1 cellular context compared by ENCODE assay signal in genomic region chr3:134486577-134487041, GRCh38.
TF ChIP-seq lines count a peak whose summit lies in the region.

No MANE protein-coding gene starts in this region.

TF ChIP-seq in HepG2, 621 proteins besides CTCF, POLR2A, EP300 and RAD21 (continued from another document and continues in another):
- TF ChIP-seq, protein P1, sequence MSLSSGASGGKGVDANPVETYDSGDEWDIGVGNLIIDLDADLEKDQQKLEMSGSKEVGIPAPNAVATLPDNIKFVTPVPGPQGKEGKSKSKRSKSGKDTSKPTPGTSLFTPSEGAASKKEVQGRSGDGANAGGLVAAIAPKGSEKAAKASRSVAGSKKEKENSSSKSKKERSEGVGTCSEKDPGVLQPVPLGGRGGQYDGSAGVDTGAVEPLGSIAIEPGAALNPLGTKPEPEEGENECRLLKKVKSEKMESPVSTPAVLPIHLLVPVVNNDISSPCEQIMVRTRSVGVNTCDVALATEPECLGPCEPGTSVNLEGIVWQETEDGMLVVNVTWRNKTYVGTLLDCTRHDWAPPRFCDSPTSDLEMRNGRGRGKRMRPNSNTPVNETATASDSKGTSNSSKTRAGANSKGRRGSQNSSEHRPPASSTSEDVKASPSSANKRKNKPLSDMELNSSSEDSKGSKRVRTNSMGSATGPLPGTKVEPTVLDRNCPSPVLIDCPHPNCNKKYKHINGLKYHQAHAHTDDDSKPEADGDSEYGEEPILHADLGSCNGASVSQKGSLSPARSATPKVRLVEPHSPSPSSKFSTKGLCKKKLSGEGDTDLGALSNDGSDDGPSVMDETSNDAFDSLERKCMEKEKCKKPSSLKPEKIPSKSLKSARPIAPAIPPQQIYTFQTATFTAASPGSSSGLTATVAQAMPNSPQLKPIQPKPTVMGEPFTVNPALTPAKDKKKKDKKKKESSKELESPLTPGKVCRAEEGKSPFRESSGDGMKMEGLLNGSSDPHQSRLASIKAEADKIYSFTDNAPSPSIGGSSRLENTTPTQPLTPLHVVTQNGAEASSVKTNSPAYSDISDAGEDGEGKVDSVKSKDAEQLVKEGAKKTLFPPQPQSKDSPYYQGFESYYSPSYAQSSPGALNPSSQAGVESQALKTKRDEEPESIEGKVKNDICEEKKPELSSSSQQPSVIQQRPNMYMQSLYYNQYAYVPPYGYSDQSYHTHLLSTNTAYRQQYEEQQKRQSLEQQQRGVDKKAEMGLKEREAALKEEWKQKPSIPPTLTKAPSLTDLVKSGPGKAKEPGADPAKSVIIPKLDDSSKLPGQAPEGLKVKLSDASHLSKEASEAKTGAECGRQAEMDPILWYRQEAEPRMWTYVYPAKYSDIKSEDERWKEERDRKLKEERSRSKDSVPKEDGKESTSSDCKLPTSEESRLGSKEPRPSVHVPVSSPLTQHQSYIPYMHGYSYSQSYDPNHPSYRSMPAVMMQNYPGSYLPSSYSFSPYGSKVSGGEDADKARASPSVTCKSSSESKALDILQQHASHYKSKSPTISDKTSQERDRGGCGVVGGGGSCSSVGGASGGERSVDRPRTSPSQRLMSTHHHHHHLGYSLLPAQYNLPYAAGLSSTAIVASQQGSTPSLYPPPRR (CRISPR knock-in tag; IDR thresholded peaks at IDR 0.05; ENCODE audit: borderline replicate concordance) = 0 out of 2 replicates have a peak, but pooled peaks have one; percentile 7
- no peak for TF ChIP-seq SIN3B (IDR thresholded peaks at IDR 0.05; ENCODE audit: low read length)
- TF ChIP-seq KLF13 (CRISPR knock-in tag; IDR thresholded peaks at IDR 0.05) = no peak
- TF ChIP-seq, protein P2, sequence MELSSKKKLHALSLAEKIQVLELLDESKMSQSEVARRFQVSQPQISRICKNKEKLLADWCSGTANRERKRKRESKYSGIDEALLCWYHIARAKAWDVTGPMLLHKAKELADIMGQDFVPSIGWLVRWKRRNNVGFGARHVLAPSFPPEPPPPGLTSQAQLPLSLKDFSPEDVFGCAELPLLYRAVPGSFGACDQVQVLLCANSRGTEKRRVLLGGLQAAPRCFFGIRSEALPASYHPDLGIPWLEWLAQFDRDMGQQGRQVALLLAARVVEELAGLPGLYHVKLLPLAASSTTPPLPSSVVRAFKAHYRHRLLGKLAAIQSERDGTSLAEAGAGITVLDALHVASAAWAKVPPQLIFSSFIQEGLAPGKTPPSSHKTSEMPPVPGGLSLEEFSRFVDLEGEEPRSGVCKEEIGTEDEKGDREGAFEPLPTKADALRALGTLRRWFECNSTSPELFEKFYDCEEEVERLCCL (CRISPR knock-in tag; IDR thresholded peaks at IDR 0.05; ENCODE audit: borderline replicate concordance) = no peak
- no peak for TF ChIP-seq AHR (CRISPR knock-in tag; IDR thresholded peaks at IDR 0.05)
- 0 out of 2 replicates have a peak, but pooled peaks have one; percentile 22 for TF ChIP-seq KIAA2018 (CRISPR knock-in tag; IDR thresholded peaks at IDR 0.05; ENCODE audit: borderline replicate concordance)
- TF ChIP-seq MLLT10 (CRISPR knock-in tag; IDR thresholded peaks at IDR 0.05) = no peak
- no peak for TF ChIP-seq SPEN (CRISPR knock-in tag; IDR thresholded peaks at IDR 0.05; ENCODE audit: low read depth)
- no peak for TF ChIP-seq ZNF713 (CRISPR knock-in tag; IDR thresholded peaks at IDR 0.05)
- TF ChIP-seq, protein P3, sequence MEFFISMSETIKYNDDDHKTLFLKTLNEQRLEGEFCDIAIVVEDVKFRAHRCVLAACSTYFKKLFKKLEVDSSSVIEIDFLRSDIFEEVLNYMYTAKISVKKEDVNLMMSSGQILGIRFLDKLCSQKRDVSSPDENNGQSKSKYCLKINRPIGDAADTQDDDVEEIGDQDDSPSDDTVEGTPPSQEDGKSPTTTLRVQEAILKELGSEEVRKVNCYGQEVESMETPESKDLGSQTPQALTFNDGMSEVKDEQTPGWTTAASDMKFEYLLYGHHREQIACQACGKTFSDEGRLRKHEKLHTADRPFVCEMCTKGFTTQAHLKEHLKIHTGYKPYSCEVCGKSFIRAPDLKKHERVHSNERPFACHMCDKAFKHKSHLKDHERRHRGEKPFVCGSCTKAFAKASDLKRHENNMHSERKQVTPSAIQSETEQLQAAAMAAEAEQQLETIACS (CRISPR knock-in tag; IDR thresholded peaks at IDR 0.05) = no peak
- no peak for TF ChIP-seq ZNF891 (CRISPR knock-in tag; IDR thresholded peaks at IDR 0.05)
- no peak for TF ChIP-seq RFX5 (IDR thresholded peaks at IDR 0.05; ENCODE audit: low read depth, low read length)
- TF ChIP-seq ZNF335 (CRISPR knock-in tag; IDR thresholded peaks at IDR 0.05) = 0 out of 2 replicates have a peak, but pooled peaks have one; percentile 4
- no peak for TF ChIP-seq NRL (CRISPR knock-in tag; IDR thresholded peaks at IDR 0.05; ENCODE audit: borderline replicate concordance)
- no peak for TF ChIP-seq SRF (IDR thresholded peaks at IDR 0.05; ENCODE audit: low read depth, low read length)
- TF ChIP-seq ISL2 (CRISPR knock-in tag; IDR thresholded peaks at IDR 0.05) = no peak
- no peak for TF ChIP-seq ZNF549 (CRISPR knock-in tag; IDR thresholded peaks at IDR 0.05)
- no peak for TF ChIP-seq ZNF282 (IDR thresholded peaks at IDR 0.05; ENCODE audit: partially characterized antibody)
- TF ChIP-seq, protein P4, sequence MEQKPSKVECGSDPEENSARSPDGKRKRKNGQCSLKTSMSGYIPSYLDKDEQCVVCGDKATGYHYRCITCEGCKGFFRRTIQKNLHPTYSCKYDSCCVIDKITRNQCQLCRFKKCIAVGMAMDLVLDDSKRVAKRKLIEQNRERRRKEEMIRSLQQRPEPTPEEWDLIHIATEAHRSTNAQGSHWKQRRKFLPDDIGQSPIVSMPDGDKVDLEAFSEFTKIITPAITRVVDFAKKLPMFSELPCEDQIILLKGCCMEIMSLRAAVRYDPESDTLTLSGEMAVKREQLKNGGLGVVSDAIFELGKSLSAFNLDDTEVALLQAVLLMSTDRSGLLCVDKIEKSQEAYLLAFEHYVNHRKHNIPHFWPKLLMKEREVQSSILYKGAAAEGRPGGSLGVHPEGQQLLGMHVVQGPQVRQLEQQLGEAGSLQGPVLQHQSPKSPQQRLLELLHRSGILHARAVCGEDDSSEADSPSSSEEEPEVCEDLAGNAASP (CRISPR knock-in tag; IDR thresholded peaks at IDR 0.05; ENCODE audit: borderline replicate concordance) = no peak
- TF ChIP-seq REL (CRISPR knock-in tag; conservative IDR thresholded peaks at IDR 0.05) = no peak
- TF ChIP-seq ZNF263 (CRISPR knock-in tag; IDR thresholded peaks at IDR 0.05) = no peak
- no peak for TF ChIP-seq ZNF256 (CRISPR knock-in tag; conservative IDR thresholded peaks at IDR 0.05)
- TF ChIP-seq ZNF382 (CRISPR knock-in tag; IDR thresholded peaks at IDR 0.05; ENCODE audit: borderline replicate concordance) = no peak
- no peak for TF ChIP-seq AKAP8 (CRISPR knock-in tag; IDR thresholded peaks at IDR 0.05)
- TF ChIP-seq ZNF670 (CRISPR knock-in tag; IDR thresholded peaks at IDR 0.05; ENCODE audit: borderline replicate concordance) = no peak
- no peak for TF ChIP-seq STAT5B (CRISPR knock-in tag; IDR thresholded peaks at IDR 0.05)
- 0 out of 2 replicates have a peak, but pooled peaks have one; percentile 15 for TF ChIP-seq ZSCAN31 (CRISPR knock-in tag; IDR thresholded peaks at IDR 0.05; ENCODE audit: low read depth)
- no peak for TF ChIP-seq ZFP82 (CRISPR knock-in tag; IDR thresholded peaks at IDR 0.05; ENCODE audit: borderline replicate concordance)
- TF ChIP-seq ZNF10 (CRISPR knock-in tag; IDR thresholded peaks at IDR 0.05; ENCODE audit: borderline replicate concordance, low read depth) = no peak
- no peak for TF ChIP-seq NCOA1 (CRISPR knock-in tag; IDR thresholded peaks at IDR 0.05)
- TF ChIP-seq KLF12 (CRISPR knock-in tag; IDR thresholded peaks at IDR 0.05; ENCODE audit: borderline replicate concordance) = no peak
- TF ChIP-seq IKZF4 (CRISPR knock-in tag; IDR thresholded peaks at IDR 0.05; ENCODE audit: borderline replicate concordance, low read depth, not compliant biosample characterization) = no peak
- TF ChIP-seq SNRNP70 (IDR thresholded peaks at IDR 0.05; ENCODE audit: low read depth, low read length) = no peak
- TF ChIP-seq ZSCAN12 (CRISPR knock-in tag; IDR thresholded peaks at IDR 0.05) = no peak
- TF ChIP-seq SNAPC5 (CRISPR knock-in tag; IDR thresholded peaks at IDR 0.05; ENCODE audit: borderline replicate concordance) = no peak
- TF ChIP-seq HDAC6 (IDR thresholded peaks at IDR 0.05; ENCODE audit: low read depth, low read length) = no peak
- TF ChIP-seq NR2F1 (CRISPR knock-in tag; IDR thresholded peaks at IDR 0.05) = no peak
- TF ChIP-seq ZBTB7A (CRISPR knock-in tag; IDR thresholded peaks at IDR 0.05) = no peak
- TF ChIP-seq, protein P5, sequence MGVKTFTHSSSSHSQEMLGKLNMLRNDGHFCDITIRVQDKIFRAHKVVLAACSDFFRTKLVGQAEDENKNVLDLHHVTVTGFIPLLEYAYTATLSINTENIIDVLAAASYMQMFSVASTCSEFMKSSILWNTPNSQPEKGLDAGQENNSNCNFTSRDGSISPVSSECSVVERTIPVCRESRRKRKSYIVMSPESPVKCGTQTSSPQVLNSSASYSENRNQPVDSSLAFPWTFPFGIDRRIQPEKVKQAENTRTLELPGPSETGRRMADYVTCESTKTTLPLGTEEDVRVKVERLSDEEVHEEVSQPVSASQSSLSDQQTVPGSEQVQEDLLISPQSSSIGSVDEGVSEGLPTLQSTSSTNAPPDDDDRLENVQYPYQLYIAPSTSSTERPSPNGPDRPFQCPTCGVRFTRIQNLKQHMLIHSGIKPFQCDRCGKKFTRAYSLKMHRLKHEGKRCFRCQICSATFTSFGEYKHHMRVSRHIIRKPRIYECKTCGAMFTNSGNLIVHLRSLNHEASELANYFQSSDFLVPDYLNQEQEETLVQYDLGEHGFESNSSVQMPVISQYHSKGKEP (CRISPR knock-in tag; IDR thresholded peaks at IDR 0.05) = no peak
- TF ChIP-seq ZNF776 (CRISPR knock-in tag; IDR thresholded peaks at IDR 0.05) = no peak
- peak; percentile 65; the same call in 1 of the 2 replicates for TF ChIP-seq ZBTB21 (CRISPR knock-in tag; IDR thresholded peaks at IDR 0.05)
- 0 out of 2 replicates have a peak, but pooled peaks have one; percentile 9 for TF ChIP-seq MEIS1 (CRISPR knock-in tag; IDR thresholded peaks at IDR 0.05; ENCODE audit: borderline replicate concordance)
